Comparison of ENCODE assay signal across 16 cellular contexts in genomic region chr14:96243785-96244184, GRCh38. TPM values are rescaled to one million over a fixed set of nuclear protein-coding genes. Genes with fewer than 3 reads are reported as not detected.
"Had no signal": no experiment of that assay in that cellular context is flagged by ENCODE, and none has a peak within 500 bp of the region (broad histone marks: within the 10 kb centered on the region; RNA-seq: fewer than 3 reads in every experiment).

No MANE protein-coding gene starts in this region.

- H3K4me3 ChIP-seq: heart left ventricle, tibial nerve had no signal

- ATAC-seq: activated CD8-positive, alpha-beta T cell treated with anti-CD3 and anti-CD28 coated beads, Interleukin-2, amount 10 ng/mL, durations not matched to agents 7 days and 5 days; heart left ventricle; stimulated activated naive B cell treated with anti-CD40 and anti-IgM and Interleukin-4, amounts not matched to agents 10 μg/mL and 1 μg/mL and 100 μg/mL, for 72 hours had no signal

- H3K27ac ChIP-seq: heart left ventricle, tibial nerve had no signal

- H3K4me1 ChIP-seq: heart left ventricle had no signal

- H3K9me3 ChIP-seq: heart left ventricle had no signal

- H3K36me3 ChIP-seq: heart left ventricle had no signal

- H3K27me3 ChIP-seq: tibial nerve had no signal

- DNase-seq: activated B cell treated with CpG ODN at 0.5 μM for 24 hours; activated CD4-positive, alpha-beta T cell treated with anti-CD3 and anti-CD28 coated beads for 48 hours; activated CD8-positive, alpha-beta memory T cell treated with anti-CD3 and anti-CD28 coated beads, Interleukin-2, amount 50 U/mL, for 4 hours; activated CD8-positive, alpha-beta T cell treated with anti-CD3 and anti-CD28 coated beads, Interleukin-2, amount 10 ng/mL, durations not matched to agents 7 days and 5 days; activated gamma-delta T cell treated with Interleukin-2 at 50 U/mL for 16 hours; activated naive CD8-positive, alpha-beta T cell treated with anti-CD3 and anti-CD28 coated beads for 36 hours; cortex of kidney; effector CD8-positive, alpha-beta T cell; foreskin melanocyte; heart left ventricle; immature natural killer cell; stimulated activated naive B cell treated with anti-CD40 and anti-IgM and Interleukin-4, amounts not matched to agents 10 μg/mL and 1 μg/mL and 100 μg/mL, for 72 hours had no signal

RNA-seq across cellular contexts. Expression of gene BDKRB1, which starts 12.2 kb away (rescaled TPM):
- total RNA-seq: activated B cell treated with CpG ODN at 0.5 μM for 24 hours; activated CD8-positive, alpha-beta T cell treated with anti-CD3 and anti-CD28 coated beads, Interleukin-2, amount 10 ng/mL, durations not matched to agents 7 days and 5 days; activated naive CD8-positive, alpha-beta T cell treated with anti-CD3 and anti-CD28 coated beads for 36 hours; neural crest cell; osteocyte; T-helper 2 cell treated with Interferon-gamma antibody and Interleukin-4, amounts not matched to agents 100 ng/mL and 5 ng/mL, for 36 hours had no signal
- polyA plus RNA-seq: immature natural killer cell had no signal

RNA-seq across cellular contexts. Expression of gene BDKRB2, which starts 39.1 kb away (rescaled TPM):
- total RNA-seq: activated B cell treated with CpG ODN at 0.5 μM for 24 hours; activated CD8-positive, alpha-beta T cell treated with anti-CD3 and anti-CD28 coated beads, Interleukin-2, amount 10 ng/mL, durations not matched to agents 7 days and 5 days; activated naive CD8-positive, alpha-beta T cell treated with anti-CD3 and anti-CD28 coated beads for 36 hours; T-helper 2 cell treated with Interferon-gamma antibody and Interleukin-4, amounts not matched to agents 100 ng/mL and 5 ng/mL, for 36 hours had no signal
- polyA plus RNA-seq: immature natural killer cell had no signal
